Comparison of ENCODE assay signal across 6 cellular contexts in genomic region chr7:135351070-135351469, GRCh38.
DNase-seq lines count a peak whose midpoint lies in the region; ATAC-seq, FAIRE-seq and TF ChIP-seq lines count a peak whose summit lies in the region.
"Not testable (repeated sequence)": the region's sequence is repeated elsewhere in the genome, so short reads cannot be mapped to it uniquely, and the experiment has no call there.

No MANE protein-coding gene starts in this region.

- FAIRE-seq in A549 (lab: Jason Lieb, UNC); K562 (lab: Jason Lieb, UNC); H1 (lab: Jason Lieb, UNC); HepG2 (lab: Jason Lieb, UNC): not testable (repeated sequence)

- H3K4me2 ChIP-seq in A549; IMR-90 (ENCODE audit: low read depth, low read length); K562 (ENCODE audit: insufficient read depth, low read length); H1 (ENCODE audit: insufficient read depth in 1 of 2, low read depth in 2 of 2, low read length in 2 of 2); HepG2 (ENCODE audit: low read depth, low read length): not testable (repeated sequence)

- H4K8ac ChIP-seq in IMR-90 (ENCODE audit: low read depth in 2 of 2, low read length in 2 of 2); H1 (ENCODE audit: extremely low read depth, insufficient read depth, low read length): not testable (repeated sequence)

- not testable (repeated sequence) for H3K23ac ChIP-seq in IMR-90 (ENCODE audit: low read depth, low read length); H1 (ENCODE audit: insufficient read length)

- POLR2A ChIA-PET in A549 (lab: Yijun Ruan, JAX); IMR-90 (lab: Charles Lee; ENCODE audit: unreplicated experiment); K562 (lab: Yijun Ruan, JAX); H1 (lab: Charles Lee; ENCODE audit: partially characterized antibody); HepG2 (lab: Yijun Ruan, JAX): not testable (repeated sequence)

- TF ChIP-seq CTCF in A549 (IDR thresholded peaks at IDR 0.05); IMR-90 (conservative IDR thresholded peaks at IDR 0.05; ENCODE audit: low read depth, low read length); K562 (IDR thresholded peaks at IDR 0.05 in 2 of 3, conservative IDR thresholded peaks at IDR 0.05 in 1 of 3; ENCODE audit: insufficient read depth in 2 of 3, low read depth in 1 of 3, low read length in 3 of 3); H1 (IDR thresholded peaks at IDR 0.05; ENCODE audit: control extremely low read depth in 1 of 3, insufficient read depth in 1 of 3, low read depth in 1 of 3, low read length in 3 of 3); HepG2 (CRISPR knock-in tag; IDR thresholded peaks at IDR 0.05): not testable (repeated sequence)

- H2AK9ac ChIP-seq in IMR-90 (replicated peaks; ENCODE audit: low read depth, low read length, poor library complexity): not testable (repeated sequence)

- H2BK5ac ChIP-seq in IMR-90 (ENCODE audit: low read depth, low read length, poor library complexity, severe bottlenecking); H1 (ENCODE audit: low read depth, low read length): not testable (repeated sequence)

- not testable (repeated sequence) for ATAC-seq in A549; IMR-90 (ENCODE audit: low read depth); K562; HepG2

- H3K27me3 ChIP-seq in IMR-90 (ENCODE audit: control insufficient read depth, insufficient read depth, low read length); H1 (replicated peaks in 1 of 4; ENCODE audit: control insufficient read depth in 3 of 4, extremely low read depth in 1 of 4, insufficient read depth in 3 of 4, low read length in 3 of 4); HepG2 (ENCODE audit: control insufficient read depth in 1 of 2, insufficient read depth in 2 of 2, low read length in 2 of 2): not testable (repeated sequence)
- H3K27me3 ChIP-seq in K562 (ENCODE audit: control insufficient read depth in 2 of 2, insufficient read depth in 2 of 2, low read length in 2 of 2): peaks cover 43 to 47% of the 10 kb centered on the region in 2 experiments

- H4K91ac ChIP-seq in IMR-90 (ENCODE audit: insufficient read depth, low read depth, low read length); H1 (replicated peaks; ENCODE audit: insufficient read length, low read length): not testable (repeated sequence)

- TF ChIP-seq RAD21 in A549 (conservative IDR thresholded peaks at IDR 0.05 in 1 of 2, IDR thresholded peaks at IDR 0.05 in 1 of 2); IMR-90 (IDR thresholded peaks at IDR 0.05; ENCODE audit: low read length); Ishikawa (IDR thresholded peaks at IDR 0.05; ENCODE audit: low read depth); K562 (CRISPR knock-in tag; conservative IDR thresholded peaks at IDR 0.05 in 1 of 2, IDR thresholded peaks at IDR 0.05 in 1 of 2); H1 (IDR thresholded peaks at IDR 0.05 in 1 of 2, conservative IDR thresholded peaks at IDR 0.05 in 1 of 2; ENCODE audit: low read depth in 2 of 2, low read length in 2 of 2); HepG2 (CRISPR knock-in tag; IDR thresholded peaks at IDR 0.05): not testable (repeated sequence)

- H3K56ac ChIP-seq in IMR-90 (ENCODE audit: extremely low read depth, insufficient read depth, low read length); H1 (replicated peaks; ENCODE audit: insufficient read length, low read depth, low read length): not testable (repeated sequence)

- H3K27ac ChIP-seq in A549; IMR-90 (ENCODE audit: insufficient read depth, low read length); K562 (ENCODE audit: extremely low read depth, low read depth, low read length); H1 (ENCODE audit: low read depth, low read length); HepG2 (ENCODE audit: extremely low read length, insufficient read depth, low read length): not testable (repeated sequence)

- H4K5ac ChIP-seq in IMR-90 (ENCODE audit: low read depth, low read length); H1 (ENCODE audit: insufficient read length, low read depth, low read length): not testable (repeated sequence)

- H2BK120ac ChIP-seq in IMR-90 (ENCODE audit: low read depth, low read length); H1 (replicated peaks; ENCODE audit: low read depth, low read length): not testable (repeated sequence)

- H3K4me3 ChIP-seq in A549; IMR-90 (ENCODE audit: insufficient read depth, low read depth, low read length); K562; H1 (ENCODE audit: extremely low read depth in 1 of 4, insufficient read depth in 2 of 4, low read depth in 3 of 4, low read length in 4 of 4); HepG2 (replicated peaks in 1 of 3; ENCODE audit: insufficient read depth in 1 of 3, low read depth in 2 of 3, low read length in 3 of 3): not testable (repeated sequence)

- DNase-seq in A549 (ENCODE audit: low read depth in 1 of 2, low spot score in 1 of 2); IMR-90; K562 (ENCODE audit: extremely low read depth in 1 of 4, low spot score in 3 of 4); H1 (ENCODE audit: low read depth in 1 of 2, low spot score in 2 of 2); HepG2 (ENCODE audit: low spot score): not testable (repeated sequence)

- H2BK12ac ChIP-seq in H1 (ENCODE audit: low read depth, low read length): not testable (repeated sequence)

- H3K9ac ChIP-seq in IMR-90 (ENCODE audit: low read depth, low read length); K562 (ENCODE audit: insufficient read depth in 1 of 2, low read depth in 2 of 2, low read length in 2 of 2); H1 (replicated peaks in 1 of 4; ENCODE audit: extremely low read depth in 1 of 4, low read depth in 3 of 4, low read length in 3 of 4); HepG2 (ENCODE audit: insufficient read depth, low read depth, low read length): not testable (repeated sequence)

- not testable (repeated sequence) for H3K14ac ChIP-seq in IMR-90 (replicated peaks; ENCODE audit: low read depth, low read length); H1 (ENCODE audit: insufficient read length)

- not testable (repeated sequence) for H3K18ac ChIP-seq in IMR-90 (ENCODE audit: low read depth, low read length); H1 (ENCODE audit: extremely low read depth, low read length)

- not testable (repeated sequence) for H3K79me1 ChIP-seq in IMR-90 (ENCODE audit: low read depth in 1 of 2, low read length in 2 of 2); H1 (ENCODE audit: low read depth, low read length)

- H3K79me2 ChIP-seq in K562 (ENCODE audit: control insufficient read depth, insufficient read depth, low read length); H1 (ENCODE audit: control insufficient read depth in 1 of 2, insufficient read depth in 2 of 2, low read length in 2 of 2); HepG2 (ENCODE audit: insufficient read depth, low read length): not testable (repeated sequence)

- dilution Hi-C loops in IMR-90 (cut with HindIII; ENCODE audit: low sequenced_read_pairs, unreplicated experiment): not testable (repeated sequence)

- not testable (repeated sequence) for TF ChIP-seq POLR2A in A549 (IDR thresholded peaks at IDR 0.05; ENCODE audit: low read length); IMR-90 (IDR thresholded peaks at IDR 0.05; ENCODE audit: low read depth, low read length); K562 (conservative IDR thresholded peaks at IDR 0.05); H1 (IDR thresholded peaks at IDR 0.05; ENCODE audit: control extremely low read depth in 1 of 2, low read depth in 2 of 2, low read length in 2 of 2); HepG2 (IDR thresholded peaks at IDR 0.05; ENCODE audit: insufficient read depth in 1 of 2, low read depth in 2 of 2, low read length in 2 of 2)

- not testable (repeated sequence) for H2AFZ ChIP-seq in IMR-90 (replicated peaks; ENCODE audit: low read length, poor library complexity); K562 (ENCODE audit: low read depth, low read length); H1 (ENCODE audit: low read length); HepG2 (ENCODE audit: low read length)

- H3K36me3 ChIP-seq in IMR-90 (ENCODE audit: control insufficient read depth, insufficient read depth, low read length); K562 (ENCODE audit: control insufficient read depth, insufficient read depth, low read length); H1 (ENCODE audit: control insufficient read depth in 2 of 4, insufficient read depth in 4 of 4, low read length in 3 of 4); HepG2 (replicated peaks in 1 of 2; ENCODE audit: control insufficient read depth in 1 of 2, insufficient read depth in 2 of 2, low read length in 2 of 2): not testable (repeated sequence)

- not testable (repeated sequence) for H3K9me3 ChIP-seq in A549; IMR-90 (ENCODE audit: control insufficient read depth, insufficient read depth, low read length); K562 (replicated peaks; ENCODE audit: control insufficient read depth, insufficient read depth, low read depth, low read length); H1 (ENCODE audit: insufficient read depth in 2 of 2, low read depth in 1 of 2, low read length in 1 of 2); HepG2 (ENCODE audit: low read length)

- H3K23me2 ChIP-seq in H1 (ENCODE audit: low read depth, low read length): not testable (repeated sequence)

- 80% methylated on average over 9 of the region's 9 CpGs for WGBS in A549 (ENCODE audit: missing lambda C conversion rate)
- WGBS in IMR-90 (ENCODE audit: extremely low coverage in 2 of 2, insufficient read length in 1 of 2), 2 experiments: no CpG with 5 or more reads among the region's 9 CpGs
- WGBS in K562 (ENCODE audit: insufficient coverage, low coverage, missing lambda C conversion rate): 4% methylated on average over 9 of the region's 9 CpGs
- WGBS in H1 (ENCODE audit: extremely low coverage in 1 of 2, insufficient coverage in 1 of 2, insufficient read length in 1 of 2, insufficient replicate concordance in 2 of 2, low coverage in 1 of 2, low lambda C conversion rate in 2 of 2, missing lambda C conversion rate in 1 of 2), 2 experiments: 89% methylated on average over 9 of the region's 9 CpGs; no CpG with 5 or more reads in 1 of the 2 experiments
- WGBS in HepG2 (ENCODE audit: low lambda C conversion rate): 66% methylated on average over 9 of the region's 9 CpGs

- in situ Hi-C loops in IMR-90 (cut with MboI; ENCODE audit: low sequenced_read_pairs); K562 (cut with MboI); HepG2 (cut with HindIII; ENCODE audit: extremely low pct_ligation_motif_present, low pct_unique_long_range_greater_than_20kb): not testable (repeated sequence)

- BruUV-seq in IMR-90 (replicated peaks; lab: Mats Ljungman, UMichigan); K562 (replicated peaks; lab: Mats Ljungman, UMichigan); HepG2 (replicated peaks; lab: Mats Ljungman, UMichigan): not testable (repeated sequence)

- H2BK15ac ChIP-seq in IMR-90 (ENCODE audit: low read depth, low read length); H1 (ENCODE audit: low read length): not testable (repeated sequence)

- not testable (repeated sequence) for H3K9me1 ChIP-seq in IMR-90 (ENCODE audit: insufficient read depth, low read length); K562 (ENCODE audit: control insufficient read depth, insufficient read depth, low read length)

- intact Hi-C loops in IMR-90 (cut with micrococcal nuclease); K562 (cut with micrococcal nuclease); HepG2 (cut with micrococcal nuclease; ENCODE audit: unreplicated experiment): not testable (repeated sequence)

- TF ChIP-seq EP300 in A549 (IDR thresholded peaks at IDR 0.05); Ishikawa (IDR thresholded peaks at IDR 0.05; ENCODE audit: borderline replicate concordance); K562 (IDR thresholded peaks at IDR 0.05; ENCODE audit: low read length); H1 (IDR thresholded peaks at IDR 0.05; ENCODE audit: borderline replicate concordance in 1 of 2, low read depth in 2 of 2, low read length in 2 of 2); HepG2 (IDR thresholded peaks at IDR 0.05; ENCODE audit: low read depth in 2 of 2, low read length in 2 of 2); HepG2 (CRISPR knock-in tag; IDR thresholded peaks at IDR 0.05; ENCODE audit: borderline replicate concordance): not testable (repeated sequence)

- H3K4me1 ChIP-seq in A549; IMR-90 (ENCODE audit: control insufficient read depth, insufficient read depth, low read length); K562 (replicated peaks in 1 of 2; ENCODE audit: control insufficient read depth in 2 of 2, insufficient read depth in 2 of 2, low read length in 2 of 2); H1 (replicated peaks in 1 of 4; ENCODE audit: control insufficient read depth in 3 of 4, insufficient read depth in 4 of 4, low read length in 3 of 4): not testable (repeated sequence)
- H3K4me1 ChIP-seq in HepG2 (ENCODE audit: insufficient read depth, low read length): peaks cover 12% of the 10 kb centered on the region; the same call in 1 of the 2 replicates

- not testable (repeated sequence) for H4K20me1 ChIP-seq in IMR-90 (ENCODE audit: insufficient read depth, low read length); K562 (replicated peaks; ENCODE audit: control insufficient read depth, insufficient read depth, low read length); H1 (replicated peaks in 1 of 2; ENCODE audit: control insufficient read depth in 1 of 2, insufficient read depth in 2 of 2, low read length in 2 of 2); HepG2 (ENCODE audit: insufficient read depth, low read length)

- H3K4ac ChIP-seq in IMR-90 (ENCODE audit: low read depth, low read length); H1 (replicated peaks; ENCODE audit: insufficient read length, low read depth, low read length): not testable (repeated sequence)

- H2BK20ac ChIP-seq in IMR-90 (ENCODE audit: low read depth, low read length); H1 (ENCODE audit: low read length): not testable (repeated sequence)

- CTCF ChIA-PET in A549 (lab: Yijun Ruan, JAX): interaction anchor here (1.2 to 2.5 kb wide), 2 partner anchors 11 to 70 kb away, joined by 5 to 7 read pairs; no protein-coding TSS in a partner anchor
- CTCF ChIA-PET in IMR-90 (lab: Yijun Ruan, JAX); K562 (lab: Yijun Ruan, JAX; ENCODE audit: low intra/inter-chr PET ratio); HepG2 (lab: Yijun Ruan, JAX; ENCODE audit: low intra/inter-chr PET ratio, low total read pairs): not testable (repeated sequence)
- CTCF ChIA-PET in H1 (lab: Charles Lee; ENCODE audit: partially characterized antibody): interaction anchor here (1.1 to 3.9 kb wide), 4 partner anchors 15 to 108 kb away, joined by 3 to 12 read pairs (median 12); no protein-coding TSS in a partner anchor

- not testable (repeated sequence) for H2AK5ac ChIP-seq in IMR-90 (ENCODE audit: low read depth, low read length); H1 (ENCODE audit: low read depth, low read length)
